In genomic region chr10:306654-307185, GRCh38 we compare ENCODE assay signal across 10 cellular contexts.
DNase-seq lines count a peak whose midpoint lies in the region; ATAC-seq lines count a peak whose summit lies in the region.
"Had no signal": no experiment of that assay in that cellular context is flagged by ENCODE, and none has a peak within 500 bp of the region (broad histone marks: within the 10 kb centered on the region; RNA-seq: fewer than 3 reads in every experiment).

No MANE protein-coding gene starts in this region.

- no peaks in the 10 kb centered on the region for H3K27me3 Mint-ChIP-seq in stimulated activated memory B cell treated with anti-CD40 and anti-IgM and Interleukin-4, amounts not matched to agents 10 μg/mL and 1 μg/mL and 100 μg/mL, for 72 hours
- H3K27me3 Mint-ChIP-seq in activated naive CD4-positive, alpha-beta T cell treated with anti-CD3 and anti-CD28 coated beads, Interleukin-2, amount 10 ng/mL, durations not matched to agents 7 days and 5 days = no peaks in the 10 kb centered on the region

- ATAC-seq in stimulated activated memory B cell treated with anti-CD40 and anti-IgM and Interleukin-4, amounts not matched to agents 10 μg/mL and 1 μg/mL and 100 μg/mL, for 72 hours = peak; percentile 79

- H3K36me3 Mint-ChIP-seq in stimulated activated memory B cell treated with anti-CD40 and anti-IgM and Interleukin-4, amounts not matched to agents 10 μg/mL and 1 μg/mL and 100 μg/mL, for 72 hours = no peaks in the 10 kb centered on the region
- no peaks in the 10 kb centered on the region for H3K36me3 Mint-ChIP-seq in activated naive CD4-positive, alpha-beta T cell treated with anti-CD3 and anti-CD28 coated beads, Interleukin-2, amount 10 ng/mL, durations not matched to agents 7 days and 5 days

- H3K27ac Mint-ChIP-seq in stimulated activated memory B cell treated with anti-CD40 and anti-IgM and Interleukin-4, amounts not matched to agents 10 μg/mL and 1 μg/mL and 100 μg/mL, for 72 hours = peak overlapping the region; percentile 95
- no peak overlapping the region for H3K27ac Mint-ChIP-seq in activated naive CD4-positive, alpha-beta T cell treated with anti-CD3 and anti-CD28 coated beads, Interleukin-2, amount 10 ng/mL, durations not matched to agents 7 days and 5 days

- peak overlapping the region; percentile 45 for H3K4me3 Mint-ChIP-seq in stimulated activated memory B cell treated with anti-CD40 and anti-IgM and Interleukin-4, amounts not matched to agents 10 μg/mL and 1 μg/mL and 100 μg/mL, for 72 hours
- no peak overlapping the region for H3K4me3 Mint-ChIP-seq in activated naive CD4-positive, alpha-beta T cell treated with anti-CD3 and anti-CD28 coated beads, Interleukin-2, amount 10 ng/mL, durations not matched to agents 7 days and 5 days

- no peaks in the 10 kb centered on the region for H3K9me3 Mint-ChIP-seq in stimulated activated memory B cell treated with anti-CD40 and anti-IgM and Interleukin-4, amounts not matched to agents 10 μg/mL and 1 μg/mL and 100 μg/mL, for 72 hours
- no peaks in the 10 kb centered on the region for H3K9me3 Mint-ChIP-seq in activated naive CD4-positive, alpha-beta T cell treated with anti-CD3 and anti-CD28 coated beads, Interleukin-2, amount 10 ng/mL, durations not matched to agents 7 days and 5 days

- H3K4me1 Mint-ChIP-seq in stimulated activated memory B cell treated with anti-CD40 and anti-IgM and Interleukin-4, amounts not matched to agents 10 μg/mL and 1 μg/mL and 100 μg/mL, for 72 hours = peaks cover 46% of the 10 kb centered on the region
- H3K4me1 Mint-ChIP-seq in activated naive CD4-positive, alpha-beta T cell treated with anti-CD3 and anti-CD28 coated beads, Interleukin-2, amount 10 ng/mL, durations not matched to agents 7 days and 5 days = no peaks in the 10 kb centered on the region

- CTCF ChIA-PET in activated naive CD4-positive, alpha-beta T cell treated with anti-CD3 and anti-CD28 coated beads, Interleukin-2, amount 10 ng/mL, durations not matched to agents 7 days and 5 days (lab: Charles Lee) = no interaction called here

- DNase-seq in NCI-H2196 (lab: John Stamatoyannopoulos, UW; ENCODE audit: unreplicated experiment) (peak; percentile 4), NCI-H2196 treated with DMSO at 0.1 percent for 48 hours (lab: John Stamatoyannopoulos, UW; ENCODE audit: unreplicated experiment) (no peak), NCI-H69 (lab: John Stamatoyannopoulos, UW) (peak; percentile 1), iPS-NIHi7 (ENCODE audit: extremely low spot score) (peak; percentile 39), LoVo (ENCODE audit: low spot score) (no peak), COR-L47 (lab: John Stamatoyannopoulos, UW) (no peak)
- no peak for DNase-seq in activated naive CD4-positive, alpha-beta T cell treated with anti-CD3 and anti-CD28 coated beads, Interleukin-2, amount 10 ng/mL, durations not matched to agents 7 days and 5 days
- DNase-seq: dermis blood vessel endothelial cell, left ventricle myocardium inferior had no signal

Comparison
In these comparisons a context has a peak if more than half of its experiments do, and no peak if none do; other contexts are left out.
1. DNase-seq: peak in NCI-H2196 (single experiment), NCI-H69 (single experiment) and iPS-NIHi7 (single experiment); none in NCI-H2196 treated with DMSO at 0.1 percent for 48 hours (single experiment), LoVo (single experiment), COR-L47 (single experiment) and activated naive CD4-positive, alpha-beta T cell treated with anti-CD3 and anti-CD28 coated beads, Interleukin-2, amount 10 ng/mL, durations not matched to agents 7 days and 5 days (single experiment).